In the genomic region with DNA sequence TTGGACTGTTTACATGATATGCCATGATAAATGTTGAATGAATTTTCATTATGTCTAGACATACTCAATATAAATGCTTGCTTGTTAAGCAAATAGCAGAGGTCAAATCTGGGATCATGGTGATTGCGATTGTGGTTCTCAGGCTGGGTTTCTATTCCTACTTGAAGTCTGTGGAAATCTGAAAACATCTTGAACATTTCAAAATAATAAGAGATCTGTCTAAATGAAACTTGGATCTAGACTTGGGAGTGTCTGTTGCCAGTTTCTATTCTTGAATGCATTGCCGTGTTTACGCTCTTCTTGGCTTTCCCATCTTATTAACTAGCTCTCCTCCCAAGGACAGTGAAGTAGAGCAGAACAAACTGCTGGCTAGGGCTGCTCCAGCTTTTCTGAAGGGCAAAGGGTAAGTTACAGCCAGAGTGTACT, we compare ENCODE assay signal across 13 cellular contexts.
DNase-seq lines count a peak whose midpoint lies in the region; ATAC-seq and TF ChIP-seq lines count a peak whose summit lies in the region.
"Had no signal": no experiment of that assay in that cellular context is flagged by ENCODE, and none has a peak within 500 bp of the region (broad histone marks: within the 10 kb centered on the region; RNA-seq: fewer than 3 reads in every experiment).

No MANE protein-coding gene starts in this region.

- no peak overlapping the region for H3K4me2 ChIP-seq in osteoblast (ENCODE audit: insufficient read depth, low read length)

- peak overlapping the region; percentile 19 for H2AFZ ChIP-seq in osteoblast (ENCODE audit: low read length)

- peak; percentile 84 to 85 for ATAC-seq in left cardiac atrium
- ATAC-seq in upper lobe of left lung (ENCODE audit: low FRiP score in 2 of 2), result peak; percentile 56 to 63
- ATAC-seq: activated CD8-positive, alpha-beta T cell treated with anti-CD3 and anti-CD28 coated beads for 36 hours; naive thymus-derived CD8-positive, alpha-beta T cell had no signal

- TF ChIP-seq POLR2A in upper lobe of left lung (IDR thresholded peaks at IDR 0.05), result no peak

- WGBS in upper lobe of left lung, 2 donors, result 34 to 48% methylated on average over 3 of the region's 3 CpGs

- H3K27ac ChIP-seq in osteoblast (ENCODE audit: low read depth, low read length), result no peak overlapping the region
- H3K27ac ChIP-seq in upper lobe of left lung, result peak overlapping the region in 1 of 4 donors; percentile 23

- no peak for TF ChIP-seq EP300 in upper lobe of left lung (IDR thresholded peaks at IDR 0.05)

- DNase-seq in cerebellar cortex (ENCODE audit: low spot score) (peak; percentile 39), left cardiac atrium (no peak), osteoblast (ENCODE audit: insufficient read length, low spot score, missing footprints) (no peak), upper lobe of left lung (no peak), SHP77 (lab: John Stamatoyannopoulos, UW) (no peak), COLO829 (ENCODE audit: low spot score) (no peak), activated gamma-delta T cell treated with Interleukin-2 at 50 U/mL for 16 hours (no peak)
- DNase-seq: activated CD8-positive, alpha-beta T cell treated with anti-CD3 and anti-CD28 coated beads for 36 hours; activated naive CD4-positive, alpha-beta T cell treated with anti-CD3 and anti-CD28 coated beads, Interleukin-2, amount 10 ng/mL, durations not matched to agents 7 days and 5 days; CD4-positive, alpha-beta memory T cell; effector CD8-positive, alpha-beta T cell; naive thymus-derived CD8-positive, alpha-beta T cell; OCI-M1 had no signal

- no peaks in the 10 kb centered on the region for H4K20me1 ChIP-seq in osteoblast (ENCODE audit: insufficient read depth, low read length)

- H3K27me3 ChIP-seq in osteoblast (ENCODE audit: insufficient read depth, low read length) (no peaks in the 10 kb centered on the region), upper lobe of left lung (no peaks in the 10 kb centered on the region)

- H3K4me3 ChIP-seq in osteoblast (ENCODE audit: insufficient read depth, low read length), result no peak overlapping the region
- no peak overlapping the region for H3K4me3 ChIP-seq in upper lobe of left lung

- H3K79me2 ChIP-seq in osteoblast (ENCODE audit: insufficient read depth, low read length), result no peaks in the 10 kb centered on the region

- H3K36me3 ChIP-seq in osteoblast (ENCODE audit: insufficient read depth, low read length) (no peaks in the 10 kb centered on the region), upper lobe of left lung (no peaks in the 10 kb centered on the region)

- TF ChIP-seq CTCF in osteoblast (IDR thresholded peaks at IDR 0.05; ENCODE audit: extremely low read depth, low read depth, low read length) (no peak), upper lobe of left lung (IDR thresholded peaks at IDR 0.05) (no peak)

- intact Hi-C loops in left cardiac atrium (cut with DNase I), result no loop called here

- no peaks in the 10 kb centered on the region for H3K4me1 ChIP-seq in osteoblast (ENCODE audit: insufficient read depth, low read length)
- H3K4me1 ChIP-seq in upper lobe of left lung, result peaks cover 0 to 5% (median 0%) of the 10 kb centered on the region in 4 donors

- no peaks in the 10 kb centered on the region for H3K9me3 ChIP-seq in osteoblast (ENCODE audit: low read depth, low read length)
- no peaks in the 10 kb centered on the region for H3K9me3 ChIP-seq in upper lobe of left lung
